In the genomic region with DNA sequence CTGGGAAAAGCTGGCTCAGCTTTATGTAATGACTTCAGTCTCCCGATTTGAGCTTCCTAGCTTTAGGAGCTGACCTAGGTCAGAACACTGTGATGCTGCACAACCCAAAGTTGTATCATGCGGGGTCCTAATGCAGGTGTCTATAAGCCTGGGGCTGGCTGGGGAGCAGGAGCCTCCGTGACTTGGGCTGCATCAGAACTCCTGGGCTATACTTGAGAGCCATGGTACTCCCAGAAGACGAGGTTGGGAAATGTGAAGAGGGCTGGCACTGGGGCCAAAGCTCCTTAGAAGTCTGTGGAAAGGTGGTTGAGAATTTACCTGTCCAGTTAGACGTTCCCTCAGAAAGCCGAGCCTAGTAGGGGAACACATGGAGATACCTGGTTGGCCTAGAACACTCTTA, we compare ENCODE assay signal across 28 cellular contexts.
"Had no signal": no experiment of that assay in that cellular context is flagged by ENCODE, and none has a peak within 500 bp of the region (broad histone marks: within the 10 kb centered on the region; RNA-seq: fewer than 3 reads in every experiment).

No MANE protein-coding gene starts in this region.

- DNase-seq: activated CD4-positive, alpha-beta memory T cell treated with anti-CD3 and anti-CD28 coated beads, Interleukin-2, amount 10 ng/mL, durations not matched to agents 7 days and 5 days; activated CD4-positive, alpha-beta T cell treated with anti-CD3 and anti-CD28 coated beads for 36 hours; activated CD4-positive, alpha-beta T cell treated with anti-CD3 and anti-CD28 coated beads, Interleukin-2, amount 10 ng/mL, durations not matched to agents 7 days and 5 days; activated CD4-positive, alpha-beta T cell treated with anti-CD3 and anti-CD28 coated beads, Interleukin-2, amount 50 U/mL, for 4 hours; activated CD4-positive, CD25-positive, alpha-beta regulatory T cell; activated CD4-positive, CD25-positive, alpha-beta regulatory T cell treated with anti-CD3 and anti-CD28 coated beads, Interleukin-2, amount 50 U/mL, for 72 hours; activated effector memory CD4-positive, alpha-beta T cell treated with Interleukin-2 at 50 U/mL for 16 hours; activated gamma-delta T cell treated with Interleukin-2 at 50 U/mL for 16 hours; activated naive CD4-positive, alpha-beta T cell treated with anti-CD3 and anti-CD28 coated beads, Interleukin-2, amount 50 U/mL, for 16 hours; activated naive CD4-positive, alpha-beta T cell treated with Interleukin-2 at 50 U/mL for 16 hours; activated T-cell treated with anti-CD3 and anti-CD28 coated beads for 4 hours; activated T-cell treated with anti-CD3 and anti-CD28 coated beads, Interleukin-2, amount 50 U/mL, for 4 hours; amniotic stem cell; anterior cingulate cortex; body of pancreas; caudate nucleus; cortex of kidney; dermis blood vessel endothelial cell; effector CD4-positive, alpha-beta T cell; effector memory CD8-positive, alpha-beta T cell; esophagus squamous epithelium; T-helper 2 cell had no signal

- H3K27ac Mint-ChIP-seq: activated CD4-positive, alpha-beta memory T cell treated with anti-CD3 and anti-CD28 coated beads, Interleukin-2, amount 10 ng/mL, durations not matched to agents 7 days and 5 days; activated CD4-positive, alpha-beta T cell treated with anti-CD3 and anti-CD28 coated beads for 36 hours; activated CD4-positive, alpha-beta T cell treated with anti-CD3 and anti-CD28 coated beads, Interleukin-2, amount 10 ng/mL, durations not matched to agents 7 days and 5 days; activated naive CD8-positive, alpha-beta T cell; activated T-helper 17 cell treated with anti-CD3 and anti-CD28 coated beads, Interleukin-2, amount 50 U/mL, for 72 hours had no signal

- FAIRE-seq: colon, endometrium, endothelial cell of umbilical vein had no signal

- H3K4me3 Mint-ChIP-seq: activated CD4-positive, alpha-beta memory T cell treated with anti-CD3 and anti-CD28 coated beads, Interleukin-2, amount 10 ng/mL, durations not matched to agents 7 days and 5 days; activated CD4-positive, alpha-beta T cell treated with anti-CD3 and anti-CD28 coated beads for 36 hours; activated CD4-positive, alpha-beta T cell treated with anti-CD3 and anti-CD28 coated beads, Interleukin-2, amount 10 ng/mL, durations not matched to agents 7 days and 5 days; activated naive CD8-positive, alpha-beta T cell; activated T-cell treated with anti-CD3 and anti-CD28 coated beads, Interleukin-2, amount 50 U/mL, for 4 hours; activated T-helper 17 cell treated with anti-CD3 and anti-CD28 coated beads, Interleukin-2, amount 50 U/mL, for 72 hours; effector memory CD8-positive, alpha-beta T cell had no signal

- H3K36me3 Mint-ChIP-seq: activated naive CD8-positive, alpha-beta T cell had no signal

- H3K4me1 ChIP-seq: body of pancreas had no signal

- H3K27me3 Mint-ChIP-seq: activated CD4-positive, alpha-beta memory T cell treated with anti-CD3 and anti-CD28 coated beads, Interleukin-2, amount 10 ng/mL, durations not matched to agents 7 days and 5 days; activated CD4-positive, alpha-beta T cell treated with anti-CD3 and anti-CD28 coated beads for 36 hours; activated CD4-positive, alpha-beta T cell treated with anti-CD3 and anti-CD28 coated beads, Interleukin-2, amount 10 ng/mL, durations not matched to agents 7 days and 5 days; activated naive CD8-positive, alpha-beta T cell; activated T-helper 17 cell treated with anti-CD3 and anti-CD28 coated beads, Interleukin-2, amount 50 U/mL, for 72 hours; effector memory CD8-positive, alpha-beta T cell had no signal

- H3K27me3 ChIP-seq: body of pancreas, esophagus squamous epithelium had no signal

- H3K4me1 Mint-ChIP-seq: activated CD4-positive, alpha-beta memory T cell treated with anti-CD3 and anti-CD28 coated beads, Interleukin-2, amount 10 ng/mL, durations not matched to agents 7 days and 5 days; activated CD4-positive, alpha-beta T cell treated with anti-CD3 and anti-CD28 coated beads for 36 hours; activated CD4-positive, alpha-beta T cell treated with anti-CD3 and anti-CD28 coated beads, Interleukin-2, amount 10 ng/mL, durations not matched to agents 7 days and 5 days; activated T-helper 17 cell treated with anti-CD3 and anti-CD28 coated beads, Interleukin-2, amount 50 U/mL, for 72 hours had no signal

- H3K4me3 ChIP-seq: body of pancreas, esophagus squamous epithelium had no signal

- H3K9me3 ChIP-seq: body of pancreas had no signal

- H3K27ac ChIP-seq: body of pancreas, epithelial cell of prostate, esophagus squamous epithelium had no signal

- ATAC-seq: activated CD4-positive, alpha-beta T cell treated with anti-CD3 and anti-CD28 coated beads for 36 hours; activated T-cell treated with anti-CD3 and anti-CD28 coated beads, Interleukin-2, amount 50 U/mL, for 4 hours; activated T-helper 17 cell treated with anti-CD3 and anti-CD28 coated beads, Interleukin-2, amount 50 U/mL, for 72 hours; body of pancreas; effector memory CD8-positive, alpha-beta T cell had no signal

- H3K9me3 Mint-ChIP-seq: activated CD4-positive, alpha-beta memory T cell treated with anti-CD3 and anti-CD28 coated beads, Interleukin-2, amount 10 ng/mL, durations not matched to agents 7 days and 5 days; activated T-helper 17 cell treated with anti-CD3 and anti-CD28 coated beads, Interleukin-2, amount 50 U/mL, for 72 hours; effector memory CD8-positive, alpha-beta T cell had no signal

- H3K36me3 ChIP-seq: esophagus squamous epithelium had no signal
